ENCODE assay signal across 8 cellular contexts in the genomic region with DNA sequence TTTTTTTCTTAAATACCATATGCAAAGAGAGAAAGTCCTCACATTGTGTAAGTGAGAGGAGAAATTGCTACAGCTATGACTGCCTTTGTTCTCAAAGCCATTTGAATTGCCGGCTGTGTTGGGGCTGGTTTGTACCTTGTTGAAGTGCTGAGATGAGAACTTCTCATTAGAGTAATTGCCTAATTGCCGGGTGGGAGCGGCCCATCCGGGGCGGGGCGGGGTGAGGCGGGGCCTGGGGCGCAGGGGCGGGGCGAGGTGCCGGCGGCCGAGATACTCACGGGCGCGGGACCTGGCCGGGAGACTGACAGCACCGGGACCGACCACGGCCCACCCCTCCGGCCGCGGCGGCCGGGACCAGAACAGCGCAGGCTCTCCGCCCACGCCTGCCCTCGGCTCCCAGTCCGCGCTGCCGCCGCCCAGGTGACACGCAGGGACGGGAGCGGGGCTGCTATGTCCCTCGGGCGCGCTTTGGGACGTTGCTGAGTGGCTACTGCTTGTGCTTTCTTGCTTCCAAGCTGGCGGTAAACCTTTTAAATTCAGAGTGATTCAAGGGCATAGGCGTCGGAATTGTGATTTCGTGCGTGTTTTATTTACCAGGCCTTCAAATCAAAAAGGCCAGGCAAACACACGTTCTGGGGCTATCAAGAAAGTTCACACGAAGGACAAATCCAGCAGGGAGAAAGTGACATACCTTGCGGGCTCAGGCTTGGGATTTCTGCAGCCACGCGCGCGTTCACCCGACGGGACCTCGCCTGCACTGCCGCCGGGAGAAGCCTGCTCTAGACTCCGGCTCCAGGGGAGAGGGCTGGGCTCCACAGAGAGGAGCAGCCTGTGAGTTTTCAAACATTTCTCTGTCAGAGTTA.
DNase-seq lines count a peak whose midpoint lies in the region; ATAC-seq and TF ChIP-seq lines count a peak whose summit lies in the region.

No MANE protein-coding gene starts in this region.

- H3K4me1 Mint-ChIP-seq in activated B cell treated with CpG ODN at 0.5 μM for 24 hours, result peaks cover 9% of the 10 kb centered on the region

- no peaks in the 10 kb centered on the region for H3K9me3 Mint-ChIP-seq in activated B cell treated with CpG ODN at 0.5 μM for 24 hours

- peaks cover 7 to 27% of the 10 kb centered on the region in 2 donors for H3K4me1 ChIP-seq in left lung

- intact Hi-C loops in activated B cell treated with CpG ODN at 0.5 μM for 24 hours (cut with micrococcal nuclease) (no loop called here), left lung (cut with DNase I) (no loop called here)

- H3K4me3 Mint-ChIP-seq in activated B cell treated with CpG ODN at 0.5 μM for 24 hours, result peak overlapping the region; percentile 71

- peak; percentile 80 for DNase-seq in DMS53 (lab: John Stamatoyannopoulos, UW)
- DNase-seq in H4 (ENCODE audit: low spot score), result peak; percentile 47
- DNase-seq in NCI-H1048 (lab: John Stamatoyannopoulos, UW), result peak; percentile 12
- peak; percentile 33 for DNase-seq in activated B cell treated with CpG ODN at 0.5 μM for 24 hours
- peak; percentile 61 for DNase-seq in cerebellum (ENCODE audit: low spot score)
- peak; percentile 84 to 96 for DNase-seq in left lung
- DNase-seq in stimulated activated CD4-positive, alpha-beta T cell treated with anti-CD3 and anti-CD28 coated beads, TNF-alpha, amount 100 ng/mL, for 24 hours (ENCODE audit: low read depth in 3 of 3), result peak; percentile 17 to 53 (median 26)
- no peak for DNase-seq in NCI-H2196 treated with DMSO at 0.1 percent for 48 hours (lab: John Stamatoyannopoulos, UW; ENCODE audit: unreplicated experiment)

- peaks cover 13% of the 10 kb centered on the region for H3K27me3 Mint-ChIP-seq in activated B cell treated with CpG ODN at 0.5 μM for 24 hours

- POLR2A ChIA-PET in activated B cell treated with CpG ODN at 0.5 μM for 24 hours (lab: Charles Lee), result no interaction called here

- no peaks in the 10 kb centered on the region for H3K9me3 ChIP-seq in left lung

- H3K36me3 ChIP-seq in left lung, result peaks cover 0 to 9% of the 10 kb centered on the region in 2 donors

- H3K36me3 Mint-ChIP-seq in activated B cell treated with CpG ODN at 0.5 μM for 24 hours (ENCODE audit: low read depth), result no peaks in the 10 kb centered on the region

- peak overlapping the region; percentile 79 to 90 for H3K27ac ChIP-seq in left lung

- peaks cover 0 to 14% of the 10 kb centered on the region in 2 donors for H3K27me3 ChIP-seq in left lung

- TF ChIP-seq CTCF in activated B cell treated with CpG ODN at 0.5 μM for 24 hours (IDR thresholded peaks at IDR 0.05) (no peak), left lung (IDR thresholded peaks at IDR 0.05) (no peak)

- H3K4me3 ChIP-seq in left lung, result peak overlapping the region; percentile 52 to 56

- H3K27ac Mint-ChIP-seq in activated B cell treated with CpG ODN at 0.5 μM for 24 hours, result no peak overlapping the region

- CTCF ChIA-PET in activated B cell treated with CpG ODN at 0.5 μM for 24 hours (lab: Charles Lee), result no interaction called here

- ATAC-seq in activated B cell treated with CpG ODN at 0.5 μM for 24 hours (ENCODE audit: low read depth) (peak; percentile 98), left lung (peak; percentile 94)
